Comparison of ENCODE assay signal across 8 cellular contexts in genomic region chr7:144835166-144835611, GRCh38. TPM values are rescaled to one million over a fixed set of nuclear protein-coding genes. Genes with fewer than 3 reads are reported as not detected.
DNase-seq lines count a peak whose midpoint lies in the region; ATAC-seq and TF ChIP-seq lines count a peak whose summit lies in the region.

No MANE protein-coding gene starts in this region.

- TF ChIP-seq POLR2A in adrenal gland (IDR thresholded peaks at IDR 0.05): peak in 1 of 2 donors; percentile 13

- peak overlapping the region; percentile 65 for H3K9ac ChIP-seq in parathyroid adenoma

- peak overlapping the region; percentile 80 for H2AFZ ChIP-seq in parathyroid adenoma

- WGBS in adrenal gland, 4 donors: 0% methylated on average over 23 to 24 of the region's 24 CpGs
- 0% methylated on average over 24 of the region's 24 CpGs for WGBS in heart right ventricle, 2 donors

- H3K4me2 ChIP-seq in parathyroid adenoma (ENCODE audit: low read length): peak overlapping the region; percentile 68

- H3K4me3 ChIP-seq in adrenal gland (peak overlapping the region; percentile 68 to 91 (median 76)), heart right ventricle (peak overlapping the region; percentile 66 to 92 (median 80)), parathyroid adenoma (ENCODE audit: low read depth, low read length) (peak overlapping the region; percentile 69)

- H3K27ac ChIP-seq in adrenal gland: peak overlapping the region; percentile 95 to 99 (median 97)
- H3K27ac ChIP-seq in heart right ventricle: peak overlapping the region; percentile 94 to 99 (median 98)
- peak overlapping the region; percentile 88 for H3K27ac ChIP-seq in parathyroid adenoma

- H3K4me1 ChIP-seq in adrenal gland (replicated peaks in 1 of 2) (peaks cover 5 to 13% of the 10 kb centered on the region in 2 donors), heart right ventricle (peaks cover 0 to 17% (median 13%) of the 10 kb centered on the region in 9 donors), parathyroid adenoma (no peaks in the 10 kb centered on the region)

- intact Hi-C loops in adrenal gland (cut with DNase I): no loop called here
- intact Hi-C loops in heart right ventricle (cut with DNase I): loop anchor here in 3 of 10 donors (2.0 to 10.0 kb wide), 3 partner anchors 22 to 100 kb away; no protein-coding TSS in a partner anchor

- DNase-seq in DMS153 (lab: John Stamatoyannopoulos, UW) (peak; percentile 28), OCI-M1 (lab: John Stamatoyannopoulos, UW) (peak; percentile 61), adrenal gland (peak; percentile 28 to 70 (median 60)), heart right ventricle (peak; percentile 19 to 50), HPDE6-E6E7 (ENCODE audit: extremely low spot score) (no peak)

- TF ChIP-seq CTCF in adrenal gland (IDR thresholded peaks at IDR 0.05) (peak in 1 of 6 experiments; percentile 8), heart right ventricle (IDR thresholded peaks at IDR 0.05) (no peak), parathyroid adenoma (IDR thresholded peaks at IDR 0.05) (no peak)

- ATAC-seq in GM19463 (IDR thresholded peaks at IDR 0.05; ENCODE audit: unreplicated experiment) (peak; percentile 30), HG03520 (IDR thresholded peaks at IDR 0.05; ENCODE audit: unreplicated experiment) (peak; percentile 27), heart right ventricle (peak; percentile 32 to 67 (median 64))

- no peaks in the 10 kb centered on the region for H3K9me3 ChIP-seq in adrenal gland (replicated peaks in 1 of 3)
- H3K9me3 ChIP-seq in heart right ventricle: peaks cover 0 to 24% (median 0%) of the 10 kb centered on the region in 11 donors
- H3K9me3 ChIP-seq in parathyroid adenoma (ENCODE audit: control insufficient read depth, low read length): peaks cover 4% of the 10 kb centered on the region

- H3K27me3 ChIP-seq in adrenal gland: no peaks in the 10 kb centered on the region
- H3K27me3 ChIP-seq in heart right ventricle: no peaks in the 10 kb centered on the region
- no peaks in the 10 kb centered on the region for H3K27me3 ChIP-seq in parathyroid adenoma (ENCODE audit: control insufficient read depth, insufficient read depth, low read length)

- H3K36me3 ChIP-seq in adrenal gland (replicated peaks in 1 of 2): no peaks in the 10 kb centered on the region
- H3K36me3 ChIP-seq in heart right ventricle: no peaks in the 10 kb centered on the region
- no peaks in the 10 kb centered on the region for H3K36me3 ChIP-seq in parathyroid adenoma (ENCODE audit: control insufficient read depth, insufficient read depth, low read length)

- H3K79me2 ChIP-seq in parathyroid adenoma: no peaks in the 10 kb centered on the region

RNA-seq across cellular contexts. Expression of gene TPK1, which starts 0.7 kb away (rescaled TPM):
- total RNA-seq in adrenal gland: 10 to 100 TPM in 5 of 8 donors, 1 to 10 TPM in 3; 6.3 to 10.6 (median 10.1) TPM
- 1 to 10 TPM; 3.7 to 9.6 (median 4.6) TPM for polyA plus RNA-seq in adrenal gland
- 10 to 100 TPM in 1 of 10 donors, 1 to 10 TPM in 9; 4.2 to 10.8 (median 6.8) TPM for total RNA-seq in heart right ventricle
- 1 to 10 TPM; 2.9 to 3.5 TPM for polyA plus RNA-seq in heart right ventricle
